1 cellular context compared by ENCODE assay signal in genomic region chr21:17270234-17270633, GRCh38.
TF ChIP-seq lines count a peak whose summit lies in the region.

No MANE protein-coding gene starts in this region.

TF ChIP-seq in GM12878, 131 proteins besides CTCF, POLR2A, EP300 and RAD21 (continued from another document):
- no peak for TF ChIP-seq HSF1 (IDR thresholded peaks at IDR 0.05; ENCODE audit: low read depth, low read length)
